13 cellular contexts compared by ENCODE assay signal in genomic region chr1:234967121-234967520, GRCh38.
"Had no signal": no experiment of that assay in that cellular context is flagged by ENCODE, and none has a peak within 500 bp of the region (broad histone marks: within the 10 kb centered on the region; RNA-seq: fewer than 3 reads in every experiment).

No MANE protein-coding gene starts in this region.

- H3K9me3 ChIP-seq: prostate gland, right lobe of liver, tibial artery had no signal

- FAIRE-seq: kidney had no signal

- H3K27ac ChIP-seq: prostate gland, tibial artery had no signal

- ATAC-seq: activated T-cell treated with anti-CD3 and anti-CD28 coated beads, Interleukin-2, amount 50 U/mL, for 4 hours; right lobe of liver had no signal

- DNase-seq: activated CD4-positive, alpha-beta T cell treated with anti-CD3 and anti-CD28 coated beads for 48 hours; activated gamma-delta T cell; activated naive CD8-positive, alpha-beta T cell treated with anti-CD3 and anti-CD28 coated beads for 36 hours; activated T-cell treated with anti-CD3 and anti-CD28 coated beads, Interleukin-2, amount 50 U/mL, for 4 hours; cerebellar nuclear complex; endodermal cell; erythroblast; kidney; stimulated activated CD4-positive, alpha-beta T cell treated with anti-CD3 and anti-CD28 coated beads, Interleukin-2, amount 100 ng/mL, for 48 hours; T-helper 9 cell; tibial artery had no signal

- H3K27me3 ChIP-seq: right lobe of liver, tibial artery had no signal

- H3K27ac Mint-ChIP-seq: activated naive CD8-positive, alpha-beta T cell treated with anti-CD3 and anti-CD28 coated beads for 36 hours; endodermal cell had no signal

- H3K9me3 Mint-ChIP-seq: activated T-cell treated with anti-CD3 and anti-CD28 coated beads, Interleukin-2, amount 50 U/mL, for 4 hours; endodermal cell had no signal

- H3K4me3 ChIP-seq: prostate gland, right lobe of liver, tibial artery had no signal

- H3K4me3 Mint-ChIP-seq: activated naive CD8-positive, alpha-beta T cell treated with anti-CD3 and anti-CD28 coated beads for 36 hours; activated T-cell treated with anti-CD3 and anti-CD28 coated beads, Interleukin-2, amount 50 U/mL, for 4 hours; endodermal cell had no signal

- H3K27me3 Mint-ChIP-seq: activated naive CD8-positive, alpha-beta T cell treated with anti-CD3 and anti-CD28 coated beads for 36 hours had no signal

- H3K36me3 ChIP-seq: prostate gland, right lobe of liver, tibial artery had no signal
